Comparison of ENCODE assay signal across 2 cellular contexts in the genomic region with DNA sequence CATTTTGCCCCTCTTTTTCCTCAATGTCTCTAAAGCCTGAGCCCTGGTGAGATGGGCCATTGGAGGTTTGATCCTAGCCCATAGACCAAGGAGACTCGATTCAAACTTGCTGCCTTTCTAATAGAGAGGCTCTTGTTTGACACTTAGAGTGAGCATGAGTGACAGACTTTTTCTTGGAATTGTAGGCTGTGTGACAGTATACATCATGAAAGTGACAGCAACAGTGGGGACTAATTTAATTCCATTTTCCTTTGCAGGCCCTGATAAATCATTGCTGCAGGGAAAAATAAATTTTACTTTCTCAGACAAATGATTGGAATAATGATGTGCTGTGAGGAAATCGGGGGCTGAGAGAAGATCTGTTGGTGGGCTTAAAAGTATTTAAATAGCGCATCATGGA.
TF ChIP-seq lines count a peak whose summit lies in the region.

No MANE protein-coding gene starts in this region.

TF ChIP-seq in GM23338, 12 proteins besides CTCF, POLR2A, EP300 and RAD21:
- TF ChIP-seq STAT1 (IDR thresholded peaks at IDR 0.05; ENCODE audit: unreplicated experiment), result no peak
- TF ChIP-seq ETS1 (IDR thresholded peaks at IDR 0.05), result no peak
- no peak for TF ChIP-seq POLR2AphosphoS5 (IDR thresholded peaks at IDR 0.05; ENCODE audit: low read depth)
- TF ChIP-seq REST (IDR thresholded peaks at IDR 0.05; ENCODE audit: unreplicated experiment), result no peak
- TF ChIP-seq ZNF331 (CRISPR knock-in tag; IDR thresholded peaks at IDR 0.05; ENCODE audit: low read depth), result no peak
- TF ChIP-seq ZNF114 (CRISPR knock-in tag; IDR thresholded peaks at IDR 0.05), result no peak
- no peak for TF ChIP-seq CREB1 (CRISPR knock-in tag; IDR thresholded peaks at IDR 0.05; ENCODE audit: low read depth)
- TF ChIP-seq NANOG (IDR thresholded peaks at IDR 0.05; ENCODE audit: borderline replicate concordance), result no peak
- no peak for TF ChIP-seq EZH2phosphoT487 (IDR thresholded peaks at IDR 0.05; ENCODE audit: unreplicated experiment)

TF ChIP-seq in endothelial cell of umbilical vein, 7 proteins besides CTCF, POLR2A, EP300 and RAD21:
- TF ChIP-seq JUN (IDR thresholded peaks at IDR 0.05; ENCODE audit: borderline replicate concordance, insufficient read depth, insufficient read length, low read depth) (no peak), POLR2AphosphoS5 (IDR thresholded peaks at IDR 0.05; ENCODE audit: insufficient read depth, low read depth, low read length) (no peak), FOS (IDR thresholded peaks at IDR 0.05; ENCODE audit: borderline replicate concordance, insufficient read depth, low read length) (no peak), EZH2 (IDR thresholded peaks at IDR 0.05; ENCODE audit: borderline replicate concordance, low read depth, low read length, severe bottlenecking) (no peak), MYC (IDR thresholded peaks at IDR 0.05; ENCODE audit: low read depth, low read length) (no peak)
